ENCODE assay signal across 26 cellular contexts in the genomic region with DNA sequence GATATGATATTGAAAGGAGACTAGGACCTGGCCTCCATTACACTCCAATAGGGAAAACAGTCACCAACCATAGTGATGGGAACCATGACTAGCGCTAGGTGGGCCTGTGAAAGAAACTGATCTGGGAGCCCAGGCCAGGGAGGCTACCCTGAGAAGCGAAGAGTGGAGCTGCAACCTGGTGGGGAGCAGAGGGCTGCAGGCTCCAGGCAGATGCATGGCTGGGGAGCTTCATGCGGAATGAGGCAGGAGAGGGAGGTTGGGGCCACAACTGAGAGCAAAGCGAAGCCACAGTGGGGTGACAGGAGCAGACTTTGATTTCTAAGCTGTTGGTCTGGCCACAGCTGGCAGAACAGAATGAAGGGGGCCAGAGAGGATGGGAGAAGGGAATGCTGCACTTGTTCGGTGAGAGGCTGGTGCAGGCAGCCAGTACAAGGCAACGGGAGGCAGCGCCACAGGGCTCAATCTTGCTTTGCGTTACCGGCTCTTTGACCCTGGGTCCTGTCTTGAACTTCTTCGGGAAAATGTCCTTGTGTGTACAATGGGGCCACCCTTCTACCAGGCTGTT.
"Had no signal": no experiment of that assay in that cellular context is flagged by ENCODE, and none has a peak within 500 bp of the region (broad histone marks: within the 10 kb centered on the region; RNA-seq: fewer than 3 reads in every experiment).

No MANE protein-coding gene starts in this region.

- H3K9me3 ChIP-seq: SJCRH30, SK-N-SH had no signal

- H3K4me1 Mint-ChIP-seq: activated B cell treated with CpG ODN at 0.5 μM for 24 hours; activated CD4-positive, alpha-beta T cell treated with anti-CD3 and anti-CD28 coated beads, Interleukin-2, amount 10 ng/mL, durations not matched to agents 24 days and 14 days; activated naive CD4-positive, alpha-beta T cell treated with anti-CD3 and anti-CD28 coated beads, Interleukin-2, amount 10 ng/mL, durations not matched to agents 7 days and 5 days; activated naive CD8-positive, alpha-beta T cell treated with anti-CD3 and anti-CD28 coated beads for 36 hours had no signal

- H3K9ac ChIP-seq: SK-N-SH had no signal

- H3K4me3 Mint-ChIP-seq: activated B cell treated with CpG ODN at 0.5 μM for 24 hours; activated CD4-positive, alpha-beta T cell treated with anti-CD3 and anti-CD28 coated beads, Interleukin-2, amount 10 ng/mL, durations not matched to agents 24 days and 14 days; activated naive CD4-positive, alpha-beta T cell treated with anti-CD3 and anti-CD28 coated beads, Interleukin-2, amount 10 ng/mL, durations not matched to agents 7 days and 5 days; activated naive CD8-positive, alpha-beta T cell treated with anti-CD3 and anti-CD28 coated beads for 36 hours; activated T-cell treated with anti-CD3 and anti-CD28 coated beads, Interleukin-2, amount 50 U/mL, for 4 hours; T-helper 2 cell treated with Interferon-gamma antibody and Interleukin-4, amounts not matched to agents 5 μg/mL and 100 μg/mL, for 36 hours had no signal

- H3K9me3 Mint-ChIP-seq: activated B cell treated with CpG ODN at 0.5 μM for 24 hours; activated CD4-positive, alpha-beta T cell treated with anti-CD3 and anti-CD28 coated beads, Interleukin-2, amount 10 ng/mL, durations not matched to agents 24 days and 14 days; activated naive CD4-positive, alpha-beta T cell treated with anti-CD3 and anti-CD28 coated beads, Interleukin-2, amount 10 ng/mL, durations not matched to agents 7 days and 5 days; activated naive CD8-positive, alpha-beta T cell treated with anti-CD3 and anti-CD28 coated beads for 36 hours; activated T-cell treated with anti-CD3 and anti-CD28 coated beads, Interleukin-2, amount 50 U/mL, for 4 hours; T-helper 2 cell treated with Interferon-gamma antibody and Interleukin-4, amounts not matched to agents 5 μg/mL and 100 μg/mL, for 36 hours had no signal

- H3K27ac Mint-ChIP-seq: activated B cell treated with CpG ODN at 0.5 μM for 24 hours; activated CD4-positive, alpha-beta T cell treated with anti-CD3 and anti-CD28 coated beads, Interleukin-2, amount 10 ng/mL, durations not matched to agents 24 days and 14 days; activated naive CD4-positive, alpha-beta T cell treated with anti-CD3 and anti-CD28 coated beads, Interleukin-2, amount 10 ng/mL, durations not matched to agents 7 days and 5 days; activated naive CD8-positive, alpha-beta T cell treated with anti-CD3 and anti-CD28 coated beads for 36 hours; T-helper 2 cell treated with Interferon-gamma antibody and Interleukin-4, amounts not matched to agents 5 μg/mL and 100 μg/mL, for 36 hours had no signal

- H3K27ac ChIP-seq: SJCRH30 had no signal

- H3K4me3 ChIP-seq: K562, SJCRH30 had no signal

- H3K27me3 ChIP-seq: SJCRH30 had no signal

- H3K36me3 ChIP-seq: SJCRH30 had no signal

- H3K27me3 Mint-ChIP-seq: activated B cell treated with CpG ODN at 0.5 μM for 24 hours; activated CD4-positive, alpha-beta T cell treated with anti-CD3 and anti-CD28 coated beads, Interleukin-2, amount 10 ng/mL, durations not matched to agents 24 days and 14 days had no signal

- DNase-seq: activated B cell treated with CpG ODN at 0.5 μM for 24 hours; activated CD4-positive, alpha-beta T cell treated with anti-CD3 and anti-CD28 coated beads for 1 hour; activated CD4-positive, alpha-beta T cell treated with anti-CD3 and anti-CD28 coated beads, Interleukin-2, amount 10 ng/mL, durations not matched to agents 24 days and 14 days; activated CD4-positive, alpha-beta T cell treated with anti-CD3 and anti-CD28 coated beads, Interleukin-2, amount 50 U/mL, for 48 hours; activated CD8-positive, alpha-beta memory T cell treated with anti-CD3 and anti-CD28 coated beads for 24 hours; activated gamma-delta T cell treated with Interleukin-2 at 50 U/mL for 16 hours; activated naive CD4-positive, alpha-beta T cell treated with anti-CD3 and anti-CD28 coated beads, Interleukin-2, amount 10 ng/mL, durations not matched to agents 7 days and 5 days; activated naive CD8-positive, alpha-beta T cell treated with anti-CD3 and anti-CD28 coated beads for 36 hours; activated T-cell treated with anti-CD3 and anti-CD28 coated beads, Interleukin-2, amount 50 U/mL, for 4 hours; Karpas-422; MM.1S; NCI-H1105; NCI-H1436 treated with DMSO at 0.1 percent for 48 hours; NCI-H187; NCI-H2081; NCI-H510A treated with DMSO at 0.1 percent for 48 hours; NCI-H69; NK-92 treated with Interleukin-12 subunit alpha and Interleukin-12 subunit beta, amount 100 ng/mL, for 24 hours; OCI-M1; Right ventricle myocardium superior; RPMI8226; SJCRH30; SK-N-SH; SW 1271 had no signal

- H3K36me3 Mint-ChIP-seq: activated naive CD4-positive, alpha-beta T cell treated with anti-CD3 and anti-CD28 coated beads, Interleukin-2, amount 10 ng/mL, durations not matched to agents 7 days and 5 days; activated naive CD8-positive, alpha-beta T cell treated with anti-CD3 and anti-CD28 coated beads for 36 hours had no signal
